ENCODE assay signal across 12 cellular contexts in the genomic region with DNA sequence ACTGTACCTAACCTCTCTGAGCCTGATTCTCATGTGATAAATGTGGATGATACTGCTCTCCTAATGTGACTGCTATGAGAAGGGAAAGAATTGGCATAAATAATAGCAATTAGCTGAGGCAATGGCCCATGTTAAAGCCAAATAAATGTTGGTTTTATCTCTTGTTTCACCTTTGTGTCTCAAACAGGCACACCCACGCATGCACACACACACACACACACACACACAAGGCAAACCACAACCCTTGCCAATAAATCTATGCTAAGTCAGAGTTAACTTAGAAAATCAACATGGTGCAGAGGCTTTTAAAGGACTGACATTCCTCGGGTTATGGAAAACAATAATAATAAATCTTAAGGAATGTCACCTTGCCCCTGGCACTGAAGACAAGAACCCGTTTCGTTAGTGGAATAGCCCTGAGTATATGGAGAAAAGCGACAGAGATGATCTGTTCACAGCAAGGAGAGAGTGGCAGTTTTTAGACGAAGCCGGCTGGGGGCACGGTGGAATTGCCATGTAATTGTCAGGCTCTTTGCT.
DNase-seq lines count a peak whose midpoint lies in the region; ATAC-seq lines count a peak whose summit lies in the region.
"Had no signal": no experiment of that assay in that cellular context is flagged by ENCODE, and none has a peak within 500 bp of the region (broad histone marks: within the 10 kb centered on the region; RNA-seq: fewer than 3 reads in every experiment).

No MANE protein-coding gene starts in this region.

- no peak overlapping the region for H3K27ac Mint-ChIP-seq in stimulated activated memory B cell treated with anti-CD40 and anti-IgM and Interleukin-4, amounts not matched to agents 10 μg/mL and 1 μg/mL and 100 μg/mL, for 72 hours
- H3K27ac Mint-ChIP-seq: H9, IgD-negative memory B cell had no signal

- H3K4me3 Mint-ChIP-seq in stimulated activated memory B cell treated with anti-CD40 and anti-IgM and Interleukin-4, amounts not matched to agents 10 μg/mL and 1 μg/mL and 100 μg/mL, for 72 hours, result no peak overlapping the region
- H3K4me3 Mint-ChIP-seq: H9, IgD-negative memory B cell had no signal

- peaks cover 6% of the 10 kb centered on the region for H3K4me1 Mint-ChIP-seq in stimulated activated memory B cell treated with anti-CD40 and anti-IgM and Interleukin-4, amounts not matched to agents 10 μg/mL and 1 μg/mL and 100 μg/mL, for 72 hours

- no peaks in the 10 kb centered on the region for H3K9me3 Mint-ChIP-seq in stimulated activated memory B cell treated with anti-CD40 and anti-IgM and Interleukin-4, amounts not matched to agents 10 μg/mL and 1 μg/mL and 100 μg/mL, for 72 hours
- H3K9me3 Mint-ChIP-seq: H9 had no signal

- ATAC-seq in stimulated activated memory B cell treated with anti-CD40 and anti-IgM and Interleukin-4, amounts not matched to agents 10 μg/mL and 1 μg/mL and 100 μg/mL, for 72 hours, result no peak
- ATAC-seq in HG03159 (IDR thresholded peaks at IDR 0.05; ENCODE audit: unreplicated experiment), result no peak

- in situ Hi-C loops in Caki2 (cut with HindIII; ENCODE audit: low pct_unique_long_range_greater_than_20kb, low sequenced_read_pairs), result no loop called here

- DNase-seq in Caki2 (ENCODE audit: low read depth) (peak; percentile 12), NCI-H1417 (lab: John Stamatoyannopoulos, UW) (peak in 2 of 3 experiments; percentile 71 to 89), NCI-H748 (lab: John Stamatoyannopoulos, UW; ENCODE audit: unreplicated experiment) (peak; percentile 93), left kidney (ENCODE audit: low read depth, low spot score) (peak; percentile 87)
- no peak for DNase-seq in activated naive CD4-positive, alpha-beta T cell (lab: John Stamatoyannopoulos, UW)
- DNase-seq: H9, Kasumi-1, NCI-H446, NCI-H774 had no signal

- no peaks in the 10 kb centered on the region for H3K36me3 Mint-ChIP-seq in stimulated activated memory B cell treated with anti-CD40 and anti-IgM and Interleukin-4, amounts not matched to agents 10 μg/mL and 1 μg/mL and 100 μg/mL, for 72 hours
- H3K36me3 Mint-ChIP-seq: IgD-negative memory B cell had no signal

- H3K27me3 Mint-ChIP-seq in stimulated activated memory B cell treated with anti-CD40 and anti-IgM and Interleukin-4, amounts not matched to agents 10 μg/mL and 1 μg/mL and 100 μg/mL, for 72 hours, result peaks cover 21% of the 10 kb centered on the region

Comparison
In these comparisons a context has a peak if more than half of its experiments do, and no peak if none do; other contexts are left out.
1. DNase-seq: peak in Caki2 (single experiment), NCI-H1417 (2 of 3), NCI-H748 (single experiment) and left kidney (single experiment); none in activated naive CD4-positive, alpha-beta T cell (0 of 4).